Comparison of ENCODE assay signal across 25 cellular contexts in genomic region chr14:82915381-82915780, GRCh38.
"Had no signal": no experiment of that assay in that cellular context is flagged by ENCODE, and none has a peak within 500 bp of the region (broad histone marks: within the 10 kb centered on the region; RNA-seq: fewer than 3 reads in every experiment).

No MANE protein-coding gene starts in this region.

- H3K27me3 ChIP-seq: ascending aorta, breast epithelium, cardiac muscle cell, dorsolateral prefrontal cortex had no signal

- H3K4me3 ChIP-seq: ascending aorta, breast epithelium, cardiac muscle cell, coronary artery, dorsolateral prefrontal cortex had no signal

- H3K27ac ChIP-seq: ascending aorta, breast epithelium, cardiac muscle cell, coronary artery, dorsolateral prefrontal cortex had no signal

- H3K4me1 ChIP-seq: ascending aorta, breast epithelium had no signal

- DNase-seq: activated CD4-positive, alpha-beta memory T cell treated with anti-CD3 and anti-CD28 coated beads for 36 hours; activated CD4-positive, alpha-beta T cell treated with anti-CD3 and anti-CD28 coated beads for 36 hours; activated CD4-positive, alpha-beta T cell treated with anti-CD3 and anti-CD28 coated beads, Interleukin-2, amount 10 ng/mL, durations not matched to agents 24 days and 14 days; activated CD4-positive, CD25-positive, alpha-beta regulatory T cell; activated CD4-positive, CD25-positive, alpha-beta regulatory T cell treated with anti-CD3 and anti-CD28 coated beads, Interleukin-2, amount 50 U/mL, for 72 hours; activated CD8-positive, alpha-beta memory T cell treated with anti-CD3 and anti-CD28 coated beads, Interleukin-2, amount 10 ng/mL, durations not matched to agents 7 days and 5 days; activated CD8-positive, alpha-beta memory T cell treated with anti-CD3 and anti-CD28 coated beads, Interleukin-2, amount 50 U/mL, for 4 hours; activated CD8-positive, alpha-beta T cell treated with anti-CD3 and anti-CD28 coated beads, Interleukin-2, amount 10 ng/mL, durations not matched to agents 7 days and 5 days; activated gamma-delta T cell; activated naive CD4-positive, alpha-beta T cell; activated naive CD4-positive, alpha-beta T cell treated with anti-CD3 and anti-CD28 coated beads, Interleukin-2, amount 10 ng/mL, durations not matched to agents 7 days and 5 days; activated naive CD8-positive, alpha-beta T cell treated with anti-CD3 and anti-CD28 coated beads, Interleukin-2, amount 10 ng/mL, durations not matched to agents 7 days and 5 days; activated T-cell treated with anti-CD3 and anti-CD28 coated beads, Interleukin-2, amount 50 U/mL, for 24 hours; activated T-cell treated with anti-CD3 and anti-CD28 coated beads, Interleukin-2, amount 50 U/mL, for 72 hours; dorsolateral prefrontal cortex; effector memory CD4-positive, alpha-beta T cell; endodermal cell; foreskin fibroblast; T-helper 2 cell had no signal

- H3K9me3 ChIP-seq: ascending aorta, breast epithelium had no signal

- ATAC-seq: activated CD4-positive, alpha-beta T cell treated with anti-CD3 and anti-CD28 coated beads for 36 hours; activated CD8-positive, alpha-beta memory T cell treated with anti-CD3 and anti-CD28 coated beads, Interleukin-2, amount 10 ng/mL, durations not matched to agents 7 days and 5 days; activated CD8-positive, alpha-beta T cell treated with anti-CD3 and anti-CD28 coated beads, Interleukin-2, amount 10 ng/mL, durations not matched to agents 7 days and 5 days; activated naive CD4-positive, alpha-beta T cell treated with anti-CD3 and anti-CD28 coated beads, Interleukin-2, amount 50 U/mL, for 72 hours; activated T-cell treated with anti-CD3 and anti-CD28 coated beads, Interleukin-2, amount 50 U/mL, for 72 hours; esophagus mucosa had no signal

- H3K36me3 ChIP-seq: ascending aorta, breast epithelium, cardiac muscle cell had no signal
